21 cellular contexts compared by ENCODE assay signal in genomic region chr9:37311938-37312730, GRCh38.
DNase-seq lines count a peak whose midpoint lies in the region; ATAC-seq, FAIRE-seq and TF ChIP-seq lines count a peak whose summit lies in the region.
"Had no signal": no experiment of that assay in that cellular context is flagged by ENCODE, and none has a peak within 500 bp of the region (broad histone marks: within the 10 kb centered on the region; RNA-seq: fewer than 3 reads in every experiment).

No MANE protein-coding gene starts in this region.

- DNase-seq in A172 (ENCODE audit: low spot score), result peak; percentile 64
- DNase-seq in HT1080 (ENCODE audit: low read depth), result peak; percentile 32
- peak; percentile 86 for DNase-seq in astrocyte (ENCODE audit: low read depth)
- peak; percentile 93 for DNase-seq in fibroblast of the aortic adventitia (ENCODE audit: low read depth)
- no peak for DNase-seq in activated CD8-positive, alpha-beta T cell treated with anti-CD3 and anti-CD28 coated beads, Interleukin-2, amount 10 ng/mL, durations not matched to agents 7 days and 5 days
- no peak for DNase-seq in DMS114 treated with DMSO at 0.1 percent for 48 hours (lab: John Stamatoyannopoulos, UW; ENCODE audit: unreplicated experiment)
- no peak for DNase-seq in endothelial cell (ENCODE audit: low spot score)
- DNase-seq in T-helper 1 cell, result no peak
- DNase-seq: activated CD4-positive, alpha-beta T cell treated with anti-CD3 and anti-CD28 coated beads for 48 hours; central memory CD4-positive, alpha-beta T cell; COR-L47; effector memory CD8-positive, alpha-beta T cell; NCI-H1436; NK-92 treated with Interleukin-12 subunit alpha and Interleukin-12 subunit beta, amount 100 ng/mL, for 24 hours; pancreas; trophoblast cell had no signal

- H3K4me1 Mint-ChIP-seq in astrocyte (ENCODE audit: low read depth, unreplicated experiment) (no peaks in the 10 kb centered on the region), endothelial cell (ENCODE audit: unreplicated experiment) (no peaks in the 10 kb centered on the region)
- no peaks in the 10 kb centered on the region for H3K4me1 Mint-ChIP-seq in activated CD8-positive, alpha-beta T cell treated with anti-CD3 and anti-CD28 coated beads, Interleukin-2, amount 10 ng/mL, durations not matched to agents 7 days and 5 days (ENCODE audit: low read depth)

- H3K27me3 Mint-ChIP-seq in astrocyte (ENCODE audit: low read depth, unreplicated experiment), result no peaks in the 10 kb centered on the region
- H3K27me3 Mint-ChIP-seq in activated CD8-positive, alpha-beta T cell treated with anti-CD3 and anti-CD28 coated beads, Interleukin-2, amount 10 ng/mL, durations not matched to agents 7 days and 5 days (ENCODE audit: low read depth), result no peaks in the 10 kb centered on the region
- H3K27me3 Mint-ChIP-seq in endothelial cell (ENCODE audit: unreplicated experiment), result no peaks in the 10 kb centered on the region
- H3K27me3 Mint-ChIP-seq: activated naive CD4-positive, alpha-beta T cell treated with anti-CD3 and anti-CD28 coated beads, Interleukin-2, amount 50 U/mL, for 24 hours; effector memory CD8-positive, alpha-beta T cell; stimulated activated memory B cell treated with anti-CD40 and anti-IgM and Interleukin-4, amounts not matched to agents 10 μg/mL and 1 μg/mL and 100 μg/mL, for 72 hours had no signal

- H3K27ac ChIP-seq in astrocyte (ENCODE audit: low read depth, low read length), result peak overlapping the region; percentile 83
- H3K27ac ChIP-seq: gastroesophageal sphincter, KMS-11, pancreas had no signal

- H3K36me3 Mint-ChIP-seq in astrocyte (ENCODE audit: low read depth, unreplicated experiment) (no peaks in the 10 kb centered on the region), endothelial cell (ENCODE audit: low read depth, unreplicated experiment) (no peaks in the 10 kb centered on the region)
- peaks cover 16% of the 10 kb centered on the region for H3K36me3 Mint-ChIP-seq in activated CD8-positive, alpha-beta T cell treated with anti-CD3 and anti-CD28 coated beads, Interleukin-2, amount 10 ng/mL, durations not matched to agents 7 days and 5 days (ENCODE audit: low read depth)

- H3K9me3 ChIP-seq in astrocyte (ENCODE audit: insufficient read depth, low read depth, low read length), result no peaks in the 10 kb centered on the region
- H3K9me3 ChIP-seq: gastroesophageal sphincter, pancreas had no signal

- no peak for ATAC-seq in activated CD8-positive, alpha-beta T cell treated with anti-CD3 and anti-CD28 coated beads, Interleukin-2, amount 10 ng/mL, durations not matched to agents 7 days and 5 days
- ATAC-seq: effector memory CD8-positive, alpha-beta T cell; gastroesophageal sphincter; pancreas; stimulated activated memory B cell treated with anti-CD40 and anti-IgM and Interleukin-4, amounts not matched to agents 10 μg/mL and 1 μg/mL and 100 μg/mL, for 72 hours had no signal

- peak overlapping the region; percentile 58 for H3K9ac ChIP-seq in astrocyte (ENCODE audit: low read length)
- H3K9ac ChIP-seq: KMS-11 had no signal

- H3K27ac Mint-ChIP-seq in astrocyte (ENCODE audit: unreplicated experiment), result no peak overlapping the region
- no peak overlapping the region for H3K27ac Mint-ChIP-seq in activated CD8-positive, alpha-beta T cell treated with anti-CD3 and anti-CD28 coated beads, Interleukin-2, amount 10 ng/mL, durations not matched to agents 7 days and 5 days
- H3K27ac Mint-ChIP-seq in endothelial cell (ENCODE audit: unreplicated experiment), result no peak overlapping the region
- H3K27ac Mint-ChIP-seq: activated naive CD4-positive, alpha-beta T cell treated with anti-CD3 and anti-CD28 coated beads, Interleukin-2, amount 50 U/mL, for 24 hours; effector memory CD8-positive, alpha-beta T cell; stimulated activated memory B cell treated with anti-CD40 and anti-IgM and Interleukin-4, amounts not matched to agents 10 μg/mL and 1 μg/mL and 100 μg/mL, for 72 hours had no signal

- peaks cover 7% of the 10 kb centered on the region for H3K4me1 ChIP-seq in astrocyte (ENCODE audit: insufficient read depth, low read length)
- H3K4me1 ChIP-seq: gastroesophageal sphincter, pancreas had no signal

- H3K4me3 ChIP-seq in astrocyte (ENCODE audit: insufficient read depth, low read depth, low read length), result peak overlapping the region; percentile 9
- no peak overlapping the region for H3K4me3 ChIP-seq in fibroblast of the aortic adventitia (ENCODE audit: low read depth, low read length)
- H3K4me3 ChIP-seq: gastroesophageal sphincter, pancreas had no signal

- H2AFZ ChIP-seq in astrocyte (ENCODE audit: low read depth, low read length), result no peak overlapping the region

- no peaks in the 10 kb centered on the region for H4K20me1 ChIP-seq in astrocyte (ENCODE audit: insufficient read depth, low read length)

- no peaks in the 10 kb centered on the region for H3K27me3 ChIP-seq in astrocyte (ENCODE audit: insufficient read depth, low read length)
- H3K27me3 ChIP-seq: gastroesophageal sphincter, pancreas had no signal

- POLR2A ChIA-PET in activated CD8-positive, alpha-beta T cell treated with anti-CD3 and anti-CD28 coated beads, Interleukin-2, amount 10 ng/mL, durations not matched to agents 7 days and 5 days (lab: Charles Lee), result no interaction called here

- no peaks in the 10 kb centered on the region for H3K79me2 ChIP-seq in astrocyte (ENCODE audit: insufficient read depth, low read length)

- H3K36me3 ChIP-seq in astrocyte (ENCODE audit: insufficient read depth, low read length), result peaks cover 6% of the 10 kb centered on the region
- H3K36me3 ChIP-seq: pancreas had no signal

- no peak for FAIRE-seq in astrocyte (lab: Jason Lieb, UNC)
- FAIRE-seq: GM12892, pancreas had no signal

- H3K4me2 ChIP-seq in astrocyte (ENCODE audit: low read length), result peak overlapping the region; percentile 80
- H3K4me2 ChIP-seq: KMS-11 had no signal

- TF ChIP-seq CTCF in astrocyte (IDR thresholded peaks at IDR 0.05; ENCODE audit: insufficient read depth, low read depth, low read length), result no peak
- TF ChIP-seq CTCF in fibroblast of the aortic adventitia (IDR thresholded peaks at IDR 0.05; ENCODE audit: insufficient read depth, low read length), result no peak
- no peak for TF ChIP-seq CTCF in endothelial cell (IDR thresholded peaks at IDR 0.05; ENCODE audit: unreplicated experiment)

- H3K4me3 Mint-ChIP-seq in astrocyte (ENCODE audit: unreplicated experiment) (no peak overlapping the region), endothelial cell (ENCODE audit: unreplicated experiment) (no peak overlapping the region)
- H3K4me3 Mint-ChIP-seq in activated CD8-positive, alpha-beta T cell treated with anti-CD3 and anti-CD28 coated beads, Interleukin-2, amount 10 ng/mL, durations not matched to agents 7 days and 5 days, result no peak overlapping the region
- H3K4me3 Mint-ChIP-seq: activated naive CD4-positive, alpha-beta T cell treated with anti-CD3 and anti-CD28 coated beads, Interleukin-2, amount 50 U/mL, for 24 hours; effector memory CD8-positive, alpha-beta T cell; stimulated activated memory B cell treated with anti-CD40 and anti-IgM and Interleukin-4, amounts not matched to agents 10 μg/mL and 1 μg/mL and 100 μg/mL, for 72 hours had no signal

- no peaks in the 10 kb centered on the region for H3K9me3 Mint-ChIP-seq in astrocyte (ENCODE audit: unreplicated experiment)
- no peaks in the 10 kb centered on the region for H3K9me3 Mint-ChIP-seq in activated CD8-positive, alpha-beta T cell treated with anti-CD3 and anti-CD28 coated beads, Interleukin-2, amount 10 ng/mL, durations not matched to agents 7 days and 5 days (ENCODE audit: insufficient read depth)
- H3K9me3 Mint-ChIP-seq in endothelial cell (ENCODE audit: unreplicated experiment), result no peaks in the 10 kb centered on the region
- H3K9me3 Mint-ChIP-seq: activated naive CD4-positive, alpha-beta T cell treated with anti-CD3 and anti-CD28 coated beads, Interleukin-2, amount 50 U/mL, for 24 hours; effector memory CD8-positive, alpha-beta T cell; stimulated activated memory B cell treated with anti-CD40 and anti-IgM and Interleukin-4, amounts not matched to agents 10 μg/mL and 1 μg/mL and 100 μg/mL, for 72 hours had no signal

- CTCF ChIA-PET in activated CD8-positive, alpha-beta T cell treated with anti-CD3 and anti-CD28 coated beads, Interleukin-2, amount 10 ng/mL, durations not matched to agents 7 days and 5 days (lab: Charles Lee), result interaction anchor here (0.7 kb wide), 1 partner anchor 316 kb away, joined by 4 read pairs; no protein-coding TSS in a partner anchor

Comparison
In these comparisons a context has a peak if more than half of its experiments do, and no peak if none do; other contexts are left out.
1. DNase-seq: peak in A172 (single experiment), HT1080 (single experiment), astrocyte (single experiment) and fibroblast of the aortic adventitia (single experiment); none in activated CD8-positive, alpha-beta T cell treated with anti-CD3 and anti-CD28 coated beads, Interleukin-2, amount 10 ng/mL, durations not matched to agents 7 days and 5 days (single experiment), DMS114 treated with DMSO at 0.1 percent for 48 hours (single experiment), endothelial cell (single experiment) and T-helper 1 cell (0 of 5).